Comparison of ENCODE assay signal across 8 cellular contexts in genomic region chr4:151325320-151326246, GRCh38. TPM values are rescaled to one million over a fixed set of nuclear protein-coding genes. Genes with fewer than 3 reads are reported as not detected.
A peak's percentile ranks its signal among the peaks of the same experiment; 100 is the strongest.
DNase-seq lines count a peak whose midpoint lies in the region; ATAC-seq and TF ChIP-seq lines count a peak whose summit lies in the region.

A gene with protein sequence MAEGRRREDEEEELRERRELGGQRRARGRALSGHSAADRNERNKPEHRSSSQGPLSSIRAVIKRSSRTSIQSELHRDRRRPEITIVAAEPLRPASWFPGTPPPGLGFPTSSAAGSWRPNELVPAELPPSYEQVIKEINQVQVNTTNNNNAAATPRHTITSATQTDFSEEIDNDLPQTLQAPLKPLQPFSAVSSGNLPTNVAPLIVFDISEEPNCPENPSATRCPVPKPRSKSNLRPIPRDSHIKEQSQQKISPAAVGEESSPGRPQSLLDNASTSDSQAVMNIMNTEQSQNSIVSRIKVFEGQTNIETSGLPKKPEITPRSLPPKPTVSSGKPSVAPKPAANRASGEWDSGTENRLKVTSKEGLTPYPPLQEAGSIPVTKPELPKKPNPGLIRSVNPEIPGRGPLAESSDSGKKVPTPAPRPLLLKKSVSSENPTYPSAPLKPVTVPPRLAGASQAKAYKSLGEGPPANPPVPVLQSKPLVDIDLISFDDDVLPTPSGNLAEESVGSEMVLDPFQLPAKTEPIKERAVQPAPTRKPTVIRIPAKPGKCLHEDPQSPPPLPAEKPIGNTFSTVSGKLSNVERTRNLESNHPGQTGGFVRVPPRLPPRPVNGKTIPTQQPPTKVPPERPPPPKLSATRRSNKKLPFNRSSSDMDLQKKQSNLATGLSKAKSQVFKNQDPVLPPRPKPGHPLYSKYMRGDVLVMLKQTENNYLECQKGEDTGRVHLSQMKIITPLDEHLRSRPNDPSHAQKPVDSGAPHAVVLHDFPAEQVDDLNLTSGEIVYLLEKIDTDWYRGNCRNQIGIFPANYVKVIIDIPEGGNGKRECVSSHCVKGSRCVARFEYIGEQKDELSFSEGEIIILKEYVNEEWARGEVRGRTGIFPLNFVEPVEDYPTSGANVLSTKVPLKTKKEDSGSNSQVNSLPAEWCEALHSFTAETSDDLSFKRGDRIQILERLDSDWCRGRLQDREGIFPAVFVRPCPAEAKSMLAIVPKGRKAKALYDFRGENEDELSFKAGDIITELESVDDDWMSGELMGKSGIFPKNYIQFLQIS (minus strand): TSS chr4:151325605. CDS start chr4:151325352, 253 bp downstream.

- H3K27ac ChIP-seq in Peyer's patch = peak within 1 kb of the TSS; percentile 67 to 98 (median 94)

- peaks cover 0 to 20% (median 0%) of the 10 kb centered on the region in 4 donors for H3K4me1 ChIP-seq in Peyer's patch

- H3K4me1 Mint-ChIP-seq in natural killer cell treated with Interleukin-12 subunit alpha and Interleukin-12 subunit beta and Interleukin-15 and Interleukin-18, amount 100 ng/mL, for 72 hours (ENCODE audit: low read depth in 2 of 2) = peaks cover 0 to 2% of the 10 kb centered on the region in 2 donors
- no peaks in the 10 kb centered on the region for H3K4me1 Mint-ChIP-seq in natural killer cell
- H3K4me1 Mint-ChIP-seq in stimulated activated effector memory CD8-positive, alpha-beta T cell treated with anti-CD3 and anti-CD28 coated beads, Interleukin-12 subunit alpha, Interleukin-12 subunit beta, amount 100 ng/mL, for 72 hours = peaks cover 5% of the 10 kb centered on the region

- H3K36me3 ChIP-seq in Peyer's patch = no peaks in the 10 kb centered on the region

- H3K27me3 ChIP-seq in Peyer's patch = no peaks in the 10 kb centered on the region

- H3K4me3 ChIP-seq in Peyer's patch = peak within 1 kb of the TSS; percentile 47 to 89 (median 68)

- H3K9me3 ChIP-seq in Peyer's patch = no peaks in the 10 kb centered on the region

- no peak for DNase-seq in natural killer cell treated with Interleukin-12 subunit alpha and Interleukin-12 subunit beta and Interleukin-15 and Interleukin-18, amount 100 ng/mL, for 72 hours (ENCODE audit: low spot score)
- DNase-seq in natural killer cell (no peak), Peyer's patch (peak in 2 of 3 donors; percentile 84 to 91), dermis blood vessel endothelial cell (peak; percentile 81), kidney tubule cell (ENCODE audit: low spot score) (peak; percentile 87), SIG-M5 (lab: John Stamatoyannopoulos, UW) (no peak)
- DNase-seq in stimulated activated effector memory CD8-positive, alpha-beta T cell treated with anti-CD3 and anti-CD28 coated beads, Interleukin-12 subunit alpha, Interleukin-12 subunit beta, amount 100 ng/mL, for 72 hours (ENCODE audit: low spot score in 2 of 2) = no peak

- no peaks in the 10 kb centered on the region for H3K9me3 Mint-ChIP-seq in natural killer cell treated with Interleukin-12 subunit alpha and Interleukin-12 subunit beta and Interleukin-15 and Interleukin-18, amount 100 ng/mL, for 72 hours
- H3K9me3 Mint-ChIP-seq in natural killer cell = no peaks in the 10 kb centered on the region
- H3K9me3 Mint-ChIP-seq in stimulated activated effector memory CD8-positive, alpha-beta T cell treated with anti-CD3 and anti-CD28 coated beads, Interleukin-12 subunit alpha, Interleukin-12 subunit beta, amount 100 ng/mL, for 72 hours = no peaks in the 10 kb centered on the region

- peak; percentile 80 to 88 for TF ChIP-seq POLR2A in Peyer's patch (IDR thresholded peaks at IDR 0.05)

- H3K4me3 Mint-ChIP-seq in natural killer cell treated with Interleukin-12 subunit alpha and Interleukin-12 subunit beta and Interleukin-15 and Interleukin-18, amount 100 ng/mL, for 72 hours = no peak within 1 kb of the TSS
- no peak within 1 kb of the TSS for H3K4me3 Mint-ChIP-seq in natural killer cell
- peak within 1 kb of the TSS; percentile 64 for H3K4me3 Mint-ChIP-seq in stimulated activated effector memory CD8-positive, alpha-beta T cell treated with anti-CD3 and anti-CD28 coated beads, Interleukin-12 subunit alpha, Interleukin-12 subunit beta, amount 100 ng/mL, for 72 hours

- H3K36me3 Mint-ChIP-seq in natural killer cell treated with Interleukin-12 subunit alpha and Interleukin-12 subunit beta and Interleukin-15 and Interleukin-18, amount 100 ng/mL, for 72 hours = peaks cover 5% of the 10 kb centered on the region
- no peaks in the 10 kb centered on the region for H3K36me3 Mint-ChIP-seq in natural killer cell
- H3K36me3 Mint-ChIP-seq in stimulated activated effector memory CD8-positive, alpha-beta T cell treated with anti-CD3 and anti-CD28 coated beads, Interleukin-12 subunit alpha, Interleukin-12 subunit beta, amount 100 ng/mL, for 72 hours = no peaks in the 10 kb centered on the region

- H3K27ac Mint-ChIP-seq in natural killer cell treated with Interleukin-12 subunit alpha and Interleukin-12 subunit beta and Interleukin-15 and Interleukin-18, amount 100 ng/mL, for 72 hours = no peak within 1 kb of the TSS
- no peak within 1 kb of the TSS for H3K27ac Mint-ChIP-seq in natural killer cell
- no peak within 1 kb of the TSS for H3K27ac Mint-ChIP-seq in stimulated activated effector memory CD8-positive, alpha-beta T cell treated with anti-CD3 and anti-CD28 coated beads, Interleukin-12 subunit alpha, Interleukin-12 subunit beta, amount 100 ng/mL, for 72 hours

- intact Hi-C loops in natural killer cell (cut with micrococcal nuclease) = no loop called here

- H3K27me3 Mint-ChIP-seq in natural killer cell treated with Interleukin-12 subunit alpha and Interleukin-12 subunit beta and Interleukin-15 and Interleukin-18, amount 100 ng/mL, for 72 hours = peaks cover 38 to 46% of the 10 kb centered on the region in 2 donors
- peaks cover 25 to 50% of the 10 kb centered on the region in 2 donors for H3K27me3 Mint-ChIP-seq in natural killer cell (ENCODE audit: low read depth in 2 of 2)

- TF ChIP-seq CTCF in natural killer cell (IDR thresholded peaks at IDR 0.05) (no peak), Peyer's patch (IDR thresholded peaks at IDR 0.05) (peak in 2 of 6 experiments; percentile 17 to 27)

- ATAC-seq in natural killer cell treated with Interleukin-12 subunit alpha and Interleukin-12 subunit beta and Interleukin-15 and Interleukin-18, amount 100 ng/mL, for 72 hours = peak; percentile 9 to 11
- ATAC-seq in natural killer cell (no peak), GM21737 (IDR thresholded peaks at IDR 0.05; ENCODE audit: unreplicated experiment) (no peak)
- no peak for ATAC-seq in stimulated activated effector memory CD8-positive, alpha-beta T cell treated with anti-CD3 and anti-CD28 coated beads, Interleukin-12 subunit alpha, Interleukin-12 subunit beta, amount 100 ng/mL, for 72 hours

RNA-seq across cellular contexts. Expression of the gene that starts here (rescaled TPM):
- not detected for total RNA-seq in natural killer cell treated with Interleukin-12 subunit alpha and Interleukin-12 subunit beta and Interleukin-15 and Interleukin-18, amount 100 ng/mL, for 72 hours
- total RNA-seq in natural killer cell = under 1 TPM in 1 of 3 donors, not detected in 2; 0.13 TPM
- 100 to 1,000 TPM; 159 to 295 (median 224) TPM for total RNA-seq in Peyer's patch
- total RNA-seq in dermis blood vessel endothelial cell = 50.2 and 67.3 TPM in 2 replicates

Comparison
In these comparisons a context has a peak if more than half of its experiments do, and no peak if none do; other contexts are left out.
1. RNA of the gene that starts here (total RNA-seq): 159 to 295 TPM in Peyer's patch and 50.2 to 67.3 TPM in dermis blood vessel endothelial cell; not detected in natural killer cell treated with Interleukin-12 subunit alpha and Interleukin-12 subunit beta and Interleukin-15 and Interleukin-18, amount 100 ng/mL, for 72 hours and 0.13 TPM in natural killer cell; every median in the first group is over 10 times any median in the second.
2. Peak in ATAC-seq in natural killer cell treated with Interleukin-12 subunit alpha and Interleukin-12 subunit beta and Interleukin-15 and Interleukin-18, amount 100 ng/mL, for 72 hours; RNA of the gene not detected or under 1 TPM.
3. DNase-seq: peak in Peyer's patch (2 of 3), dermis blood vessel endothelial cell (single experiment) and kidney tubule cell (single experiment); none in natural killer cell treated with Interleukin-12 subunit alpha and Interleukin-12 subunit beta and Interleukin-15 and Interleukin-18, amount 100 ng/mL, for 72 hours (single experiment), natural killer cell (single experiment), stimulated activated effector memory CD8-positive, alpha-beta T cell treated with anti-CD3 and anti-CD28 coated beads, Interleukin-12 subunit alpha, Interleukin-12 subunit beta, amount 100 ng/mL, for 72 hours (0 of 2) and SIG-M5 (single experiment).